In the genomic region with DNA sequence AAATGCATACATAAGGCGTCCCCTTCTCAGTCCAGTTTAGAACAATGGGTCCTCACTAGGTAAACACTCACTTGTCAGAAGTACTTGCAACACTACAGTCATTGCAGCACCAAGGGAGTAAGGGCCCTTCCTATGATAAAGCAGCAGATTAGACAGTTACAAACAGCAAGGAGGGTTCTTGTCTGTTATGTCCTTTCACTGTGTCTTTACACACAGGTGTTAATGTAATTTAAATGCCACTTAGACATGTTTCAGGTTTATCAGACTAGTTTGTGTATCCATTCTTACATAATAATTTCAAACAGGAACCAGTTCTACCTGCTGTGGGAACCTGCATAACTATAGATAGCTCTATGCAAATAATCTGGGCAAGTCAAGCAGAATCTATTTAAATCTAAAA, we compare ENCODE assay signal across 9 cellular contexts.
A peak's percentile ranks its signal among the peaks of the same experiment; 100 is the strongest.
DNase-seq lines count a peak whose midpoint lies in the region; ATAC-seq and TF ChIP-seq lines count a peak whose summit lies in the region.
"Had no signal": no experiment of that assay in that cellular context is flagged by ENCODE, and none has a peak within 500 bp of the region (broad histone marks: within the 10 kb centered on the region; RNA-seq: fewer than 3 reads in every experiment).

No MANE protein-coding gene starts in this region.

- DNase-seq in GM10266 (ENCODE audit: extremely low spot score) (peak; percentile 2), GM20000 (ENCODE audit: low spot score) (peak; percentile 8), activated B cell treated with CpG ODN at 0.5 μM for 24 hours (no peak), omental fat pad (ENCODE audit: low spot score) (no peak), glutamatergic neuron (no peak), NCI-H446 (lab: John Stamatoyannopoulos, UW) (no peak), hypothalamus (lab: John Stamatoyannopoulos, UW) (no peak)

- H3K4me1 Mint-ChIP-seq in activated B cell treated with CpG ODN at 0.5 μM for 24 hours (peaks cover 44% of the 10 kb centered on the region), glutamatergic neuron (ENCODE audit: low read depth, unreplicated experiment) (no peaks in the 10 kb centered on the region)

- H3K9me3 Mint-ChIP-seq in activated B cell treated with CpG ODN at 0.5 μM for 24 hours, result no peaks in the 10 kb centered on the region
- no peaks in the 10 kb centered on the region for H3K9me3 Mint-ChIP-seq in glutamatergic neuron (ENCODE audit: unreplicated experiment)
- H3K9me3 Mint-ChIP-seq: T-helper 1 cell treated with Interleukin-12 subunit alpha and Interleukin-12 subunit beta and Interleukin-4 antibody, amounts not matched to agents 30 μg/mL and 1 μg/mL, for 36 hours had no signal

- POLR2A ChIA-PET in activated B cell treated with CpG ODN at 0.5 μM for 24 hours (lab: Charles Lee), result no interaction called here

- H3K27me3 Mint-ChIP-seq in activated B cell treated with CpG ODN at 0.5 μM for 24 hours (no peaks in the 10 kb centered on the region), glutamatergic neuron (ENCODE audit: unreplicated experiment) (no peaks in the 10 kb centered on the region)

- H3K4me3 Mint-ChIP-seq in activated B cell treated with CpG ODN at 0.5 μM for 24 hours, result no peak overlapping the region
- no peak overlapping the region for H3K4me3 Mint-ChIP-seq in glutamatergic neuron (ENCODE audit: unreplicated experiment)
- H3K4me3 Mint-ChIP-seq: T-helper 1 cell treated with Interleukin-12 subunit alpha and Interleukin-12 subunit beta and Interleukin-4 antibody, amounts not matched to agents 30 μg/mL and 1 μg/mL, for 36 hours had no signal

- ATAC-seq in HG03159 (IDR thresholded peaks at IDR 0.05; ENCODE audit: unreplicated experiment) (peak; percentile 95), activated B cell treated with CpG ODN at 0.5 μM for 24 hours (ENCODE audit: low read depth) (peak; percentile 56), omental fat pad (ENCODE audit: low FRiP score) (no peak)

- intact Hi-C loops in activated B cell treated with CpG ODN at 0.5 μM for 24 hours (cut with micrococcal nuclease), result no loop called here

- H3K27ac Mint-ChIP-seq in activated B cell treated with CpG ODN at 0.5 μM for 24 hours (peak overlapping the region; percentile 54), glutamatergic neuron (ENCODE audit: unreplicated experiment) (no peak overlapping the region)
- H3K27ac Mint-ChIP-seq: T-helper 1 cell treated with Interleukin-12 subunit alpha and Interleukin-12 subunit beta and Interleukin-4 antibody, amounts not matched to agents 30 μg/mL and 1 μg/mL, for 36 hours had no signal

- TF ChIP-seq CTCF in GM10266 (IDR thresholded peaks at IDR 0.05; ENCODE audit: control insufficient read depth, insufficient read depth, low read depth, missing control alignments), result no peak
- no peak for TF ChIP-seq CTCF in GM20000 (IDR thresholded peaks at IDR 0.05; ENCODE audit: extremely low read depth, missing control alignments)
- TF ChIP-seq CTCF in activated B cell treated with CpG ODN at 0.5 μM for 24 hours (IDR thresholded peaks at IDR 0.05), result no peak
- TF ChIP-seq CTCF in omental fat pad (IDR thresholded peaks at IDR 0.05), result no peak
- no peak for TF ChIP-seq CTCF in glutamatergic neuron (IDR thresholded peaks at IDR 0.05; ENCODE audit: partially characterized antibody, unreplicated experiment)

- H3K36me3 Mint-ChIP-seq in activated B cell treated with CpG ODN at 0.5 μM for 24 hours (ENCODE audit: low read depth), result no peaks in the 10 kb centered on the region
- no peaks in the 10 kb centered on the region for H3K36me3 Mint-ChIP-seq in glutamatergic neuron (ENCODE audit: unreplicated experiment)

- CTCF ChIA-PET in activated B cell treated with CpG ODN at 0.5 μM for 24 hours (lab: Charles Lee), result no interaction called here

Comparison
In these comparisons a context has a peak if more than half of its experiments do, and no peak if none do; other contexts are left out.
1. DNase-seq: peak in GM10266 (single experiment) and GM20000 (single experiment); none in activated B cell treated with CpG ODN at 0.5 μM for 24 hours (single experiment), omental fat pad (single experiment), glutamatergic neuron (single experiment), NCI-H446 (0 of 2) and hypothalamus (0 of 51).